ENCODE assay signal across 15 cellular contexts in genomic region chr11:18265949-18266348, GRCh38. TPM values are rescaled to one million over a fixed set of nuclear protein-coding genes. Genes with fewer than 3 reads are reported as not detected.
DNase-seq lines count a peak whose midpoint lies in the region; ATAC-seq and TF ChIP-seq lines count a peak whose summit lies in the region.
"Had no signal": no experiment of that assay in that cellular context is flagged by ENCODE, and none has a peak within 500 bp of the region (broad histone marks: within the 10 kb centered on the region; RNA-seq: fewer than 3 reads in every experiment).

Gene SAA1 (plus strand): TSS chr11:18266264. CDS start chr11:18266888, 624 bp downstream.

- H3K27ac ChIP-seq in body of pancreas = no peak within 1 kb of the TSS
- H3K27ac ChIP-seq: SK-N-MC, VCaP had no signal

- intact Hi-C loops in body of pancreas (cut with DNase I) = no loop called here

- WGBS in body of pancreas, 2 donors = 56 to 70% methylated on average over 7 to 8 of the region's 8 CpGs

- TF ChIP-seq CTCF in body of pancreas (IDR thresholded peaks at IDR 0.05) (no peak), kidney epithelial cell (IDR thresholded peaks at IDR 0.05; ENCODE audit: insufficient read depth, low read length, poor library complexity, severe bottlenecking) (no peak)

- H3K27me3 ChIP-seq in body of pancreas = no peaks in the 10 kb centered on the region
- H3K27me3 ChIP-seq in kidney epithelial cell (ENCODE audit: control insufficient read depth, insufficient read depth, low read length) = no peaks in the 10 kb centered on the region
- H3K27me3 ChIP-seq: spleen had no signal

- H3K4me3 ChIP-seq in body of pancreas (no peak within 1 kb of the TSS), kidney epithelial cell (ENCODE audit: low read depth, low read length) (no peak within 1 kb of the TSS)
- H3K4me3 ChIP-seq: SK-N-MC, spleen had no signal

- no peak for TF ChIP-seq POLR2A in body of pancreas (IDR thresholded peaks at IDR 0.05)

- DNase-seq in Daoy (ENCODE audit: low read depth) = peak; percentile 24
- no peak for DNase-seq in body of pancreas
- peak; percentile 16 for DNase-seq in kidney epithelial cell (ENCODE audit: low read depth)
- DNase-seq in renal cortical epithelial cell (ENCODE audit: low read depth) = peak; percentile 81
- no peak for DNase-seq in inferior parietal cortex (ENCODE audit: extremely low spot score)
- DNase-seq in NCI-H1694 treated with DMSO at 0.1 percent for 48 hours (lab: John Stamatoyannopoulos, UW) = no peak
- DNase-seq: activated naive CD4-positive, alpha-beta T cell treated with Interleukin-2 at 50 U/mL for 16 hours; DMS79 treated with DMSO at 0.1 percent for 48 hours; occipital lobe; spleen had no signal

- H3K4me1 ChIP-seq in body of pancreas = no peaks in the 10 kb centered on the region

- ATAC-seq in body of pancreas = no peak
- no peak for ATAC-seq in HG03521 (IDR thresholded peaks at IDR 0.05; ENCODE audit: unreplicated experiment)
- no peak for ATAC-seq in HG02571 (IDR thresholded peaks at IDR 0.05; ENCODE audit: unreplicated experiment)

- H3K9me3 ChIP-seq in body of pancreas = no peaks in the 10 kb centered on the region
- H3K9me3 ChIP-seq: spleen had no signal

- H3K36me3 ChIP-seq in body of pancreas (replicated peaks in 1 of 2; ENCODE audit: insufficient read depth in 1 of 2, low read depth in 2 of 2) = no peaks in the 10 kb centered on the region
- no peaks in the 10 kb centered on the region for H3K36me3 ChIP-seq in kidney epithelial cell (ENCODE audit: control insufficient read depth, insufficient read depth, low read length)
- H3K36me3 ChIP-seq: spleen had no signal

RNA-seq across cellular contexts. Expression of gene SAA1, which starts in this region (rescaled TPM):
- total RNA-seq in Daoy (2014; rRNA removed; shearing (Covaris generic)) = 0.69 TPM in 1 of 2 replicates, not detected in the other
- total RNA-seq in body of pancreas (100 to 1,000 TPM in 1 of 2 donors, 10 to 100 TPM in 1; 24.1 to 450 TPM), kidney epithelial cell (2.8 and 5.8 TPM in 2 replicates), renal cortical epithelial cell (137 and 322 TPM in 2 replicates)
- total RNA-seq: endothelial cell of umbilical vein, occipital lobe had no signal

Comparison
In these comparisons a context has a peak if more than half of its experiments do, and no peak if none do; other contexts are left out.
1. Peak in DNase-seq in Daoy; RNA of the gene not detected or under 1 TPM.
2. DNase-seq: peak in kidney epithelial cell (single experiment) and renal cortical epithelial cell (single experiment); none in body of pancreas (0 of 4), inferior parietal cortex (single experiment) and NCI-H1694 treated with DMSO at 0.1 percent for 48 hours (single experiment).